Comparison of ENCODE assay signal across 1 cellular context in genomic region chrX:10901290-10901633, GRCh38.
TF ChIP-seq lines count a peak whose summit lies in the region.

No MANE protein-coding gene starts in this region.

TF ChIP-seq in HepG2, 621 proteins besides CTCF, POLR2A, EP300 and RAD21 (continued from another document):
- TF ChIP-seq ZNF260 (CRISPR knock-in tag; IDR thresholded peaks at IDR 0.05; ENCODE audit: borderline replicate concordance, low read depth) (no peak), AHR (CRISPR knock-in tag; IDR thresholded peaks at IDR 0.05) (no peak)
TF ChIP-seq in HepG2: peak in this region for 0.
